Comparison of ENCODE assay signal across 22 cellular contexts in the genomic region with DNA sequence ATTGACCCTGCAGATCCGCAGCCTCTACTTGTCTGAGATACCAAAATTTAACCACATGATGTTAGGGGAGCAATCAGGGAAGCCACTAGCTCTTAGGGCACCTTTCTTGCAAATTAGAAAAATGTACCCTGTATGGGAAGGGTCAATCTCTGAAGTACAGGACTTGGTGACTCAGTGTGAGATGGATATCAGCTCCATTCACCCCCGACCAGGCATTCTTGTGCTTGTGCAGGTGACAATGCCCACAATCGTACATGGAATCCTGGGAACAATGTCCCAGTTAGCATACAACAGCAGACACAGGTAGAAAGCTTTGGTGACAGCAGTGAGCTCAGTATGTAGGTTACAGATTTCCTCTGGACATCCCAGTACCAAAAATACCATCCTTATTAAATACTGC.
"Had no signal": no experiment of that assay in that cellular context is flagged by ENCODE, and none has a peak within 500 bp of the region (broad histone marks: within the 10 kb centered on the region; RNA-seq: fewer than 3 reads in every experiment).

No MANE protein-coding gene starts in this region.

- H3K27ac ChIP-seq: thoracic aorta, upper lobe of left lung, WERI-Rb-1 had no signal

- H3K27ac Mint-ChIP-seq: activated CD4-positive, alpha-beta T cell treated with anti-CD3 and anti-CD28 coated beads, Interleukin-2, amount 10 ng/mL, durations not matched to agents 7 days and 5 days; activated CD8-positive, alpha-beta memory T cell treated with anti-CD3 and anti-CD28 coated beads, Interleukin-2, amount 10 ng/mL, durations not matched to agents 7 days and 5 days; activated CD8-positive, alpha-beta T cell treated with anti-CD3 and anti-CD28 coated beads for 36 hours; activated naive CD8-positive, alpha-beta T cell treated with anti-CD3 and anti-CD28 coated beads, Interleukin-2, amount 10 ng/mL, durations not matched to agents 7 days and 5 days; memory B cell; stimulated activated naive B cell treated with anti-CD40 and anti-IgM and Interleukin-4, amounts not matched to agents 10 μg/mL and 1 μg/mL and 100 μg/mL, for 72 hours had no signal

- H3K27me3 ChIP-seq: upper lobe of left lung had no signal

- DNase-seq: activated CD4-positive, alpha-beta T cell treated with anti-CD3 and anti-CD28 coated beads, Interleukin-2, amount 10 ng/mL, durations not matched to agents 7 days and 5 days; activated CD4-positive, CD25-positive, alpha-beta regulatory T cell treated with anti-CD3 and anti-CD28 coated beads, Interleukin-2, amount 50 U/mL, for 72 hours; activated CD8-positive, alpha-beta memory T cell treated with anti-CD3 and anti-CD28 coated beads, Interleukin-2, amount 10 ng/mL, durations not matched to agents 7 days and 5 days; activated CD8-positive, alpha-beta T cell treated with anti-CD3 and anti-CD28 coated beads for 36 hours; activated gamma-delta T cell; activated naive CD8-positive, alpha-beta T cell treated with anti-CD3 and anti-CD28 coated beads, Interleukin-2, amount 10 ng/mL, durations not matched to agents 7 days and 5 days; activated T-cell treated with anti-CD3 and anti-CD28 coated beads for 4 hours; amygdala; effector CD4-positive, alpha-beta T cell; head of caudate nucleus; hypothalamus; nucleus accumbens; stimulated activated CD4-positive, alpha-beta T cell treated with anti-CD3 and anti-CD28 coated beads, Interleukin-2, amount 100 ng/mL, for 48 hours; stimulated activated CD8-positive, alpha-beta memory T cell treated with anti-CD3 and anti-CD28 coated beads, Interleukin-4, amount 100 ng/mL, for 48 hours; stimulated activated naive B cell treated with anti-CD40 and anti-IgM and Interleukin-4, amounts not matched to agents 10 μg/mL and 1 μg/mL and 100 μg/mL, for 72 hours; upper lobe of left lung; WERI-Rb-1 had no signal

- H3K9me3 ChIP-seq: thoracic aorta, upper lobe of left lung had no signal

- ATAC-seq: activated CD8-positive, alpha-beta memory T cell treated with anti-CD3 and anti-CD28 coated beads, Interleukin-2, amount 10 ng/mL, durations not matched to agents 7 days and 5 days; activated CD8-positive, alpha-beta T cell treated with anti-CD3 and anti-CD28 coated beads for 36 hours; esophagus mucosa; sciatic nerve; SK-N-SH treated with all-trans-retinoic acid at 6 μM for 48 hours; stimulated activated naive B cell treated with anti-CD40 and anti-IgM and Interleukin-4, amounts not matched to agents 10 μg/mL and 1 μg/mL and 100 μg/mL, for 72 hours had no signal

- H3K4me3 ChIP-seq: thoracic aorta, upper lobe of left lung had no signal

- H3K36me3 ChIP-seq: thoracic aorta, upper lobe of left lung, WERI-Rb-1 had no signal

- H3K27me3 Mint-ChIP-seq: activated CD4-positive, alpha-beta T cell treated with anti-CD3 and anti-CD28 coated beads, Interleukin-2, amount 10 ng/mL, durations not matched to agents 7 days and 5 days; activated CD8-positive, alpha-beta memory T cell treated with anti-CD3 and anti-CD28 coated beads, Interleukin-2, amount 10 ng/mL, durations not matched to agents 7 days and 5 days; activated CD8-positive, alpha-beta T cell treated with anti-CD3 and anti-CD28 coated beads for 36 hours; activated naive CD8-positive, alpha-beta T cell treated with anti-CD3 and anti-CD28 coated beads, Interleukin-2, amount 10 ng/mL, durations not matched to agents 7 days and 5 days; memory B cell; stimulated activated naive B cell treated with anti-CD40 and anti-IgM and Interleukin-4, amounts not matched to agents 10 μg/mL and 1 μg/mL and 100 μg/mL, for 72 hours had no signal

- H3K9me3 Mint-ChIP-seq: activated CD4-positive, alpha-beta T cell treated with anti-CD3 and anti-CD28 coated beads, Interleukin-2, amount 10 ng/mL, durations not matched to agents 7 days and 5 days; activated CD8-positive, alpha-beta T cell treated with anti-CD3 and anti-CD28 coated beads for 36 hours; activated naive CD8-positive, alpha-beta T cell treated with anti-CD3 and anti-CD28 coated beads, Interleukin-2, amount 10 ng/mL, durations not matched to agents 7 days and 5 days; memory B cell; stimulated activated naive B cell treated with anti-CD40 and anti-IgM and Interleukin-4, amounts not matched to agents 10 μg/mL and 1 μg/mL and 100 μg/mL, for 72 hours had no signal

- H3K4me3 Mint-ChIP-seq: activated CD4-positive, alpha-beta T cell treated with anti-CD3 and anti-CD28 coated beads, Interleukin-2, amount 10 ng/mL, durations not matched to agents 7 days and 5 days; activated CD8-positive, alpha-beta memory T cell treated with anti-CD3 and anti-CD28 coated beads, Interleukin-2, amount 10 ng/mL, durations not matched to agents 7 days and 5 days; activated CD8-positive, alpha-beta T cell treated with anti-CD3 and anti-CD28 coated beads for 36 hours; activated naive CD8-positive, alpha-beta T cell treated with anti-CD3 and anti-CD28 coated beads, Interleukin-2, amount 10 ng/mL, durations not matched to agents 7 days and 5 days; memory B cell; stimulated activated naive B cell treated with anti-CD40 and anti-IgM and Interleukin-4, amounts not matched to agents 10 μg/mL and 1 μg/mL and 100 μg/mL, for 72 hours had no signal
